In the genomic region with DNA sequence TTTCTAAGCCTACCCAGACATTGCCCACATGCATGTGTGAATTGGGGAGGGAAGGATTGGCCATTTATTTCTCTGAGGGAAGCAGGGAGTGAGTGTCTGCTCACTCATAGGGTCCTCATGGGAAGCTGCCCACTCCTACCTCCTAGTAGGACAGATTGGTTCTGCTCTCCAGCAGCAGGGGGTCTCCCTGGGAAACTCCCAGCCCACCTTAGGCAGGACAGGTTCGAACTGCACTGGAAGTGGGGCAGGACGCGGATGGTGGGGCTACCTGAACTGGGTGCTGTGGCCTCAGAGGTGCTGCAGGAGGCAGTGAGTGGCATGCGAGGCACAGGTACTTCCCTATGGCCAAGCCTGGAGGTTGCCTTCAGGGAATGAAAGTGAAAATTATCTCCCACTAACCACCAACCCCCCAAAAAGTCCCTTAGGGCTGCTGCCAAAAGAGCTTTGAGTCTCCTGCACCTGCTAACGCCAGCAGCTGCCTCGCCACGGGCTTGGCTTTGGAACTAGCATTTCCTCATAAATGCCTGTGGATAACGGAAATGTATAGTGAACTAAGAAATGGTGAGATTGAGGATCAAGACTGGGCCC, we compare ENCODE assay signal across 14 cellular contexts.
DNase-seq lines count a peak whose midpoint lies in the region; ATAC-seq, FAIRE-seq and TF ChIP-seq lines count a peak whose summit lies in the region.
"Had no signal": no experiment of that assay in that cellular context is flagged by ENCODE, and none has a peak within 500 bp of the region (broad histone marks: within the 10 kb centered on the region; RNA-seq: fewer than 3 reads in every experiment).

No MANE protein-coding gene starts in this region.

- peak overlapping the region; percentile 25; the same call in 1 of the 2 replicates for H3K9ac ChIP-seq in GM12878 (ENCODE audit: control insufficient read depth, insufficient read depth, low read length)

- DNase-seq in CD8-positive, alpha-beta memory T cell: no peak
- peak; percentile 45 for DNase-seq in GM12878 (ENCODE audit: low read depth, low spot score)
- DNase-seq in brain microvascular endothelial cell: no peak
- DNase-seq in frontal cortex (ENCODE audit: low spot score in 2 of 2): no peak
- no peak for DNase-seq in D721Med (ENCODE audit: insufficient read length, low spot score)
- no peak for DNase-seq in cerebellum (ENCODE audit: low spot score)
- DNase-seq: GF-D8, hippocampal formation, PC-3 had no signal

- no peaks in the 10 kb centered on the region for H3K9me3 ChIP-seq in CD8-positive, alpha-beta memory T cell (ENCODE audit: low read length)
- no peaks in the 10 kb centered on the region; the same call in 2 of the 3 replicates for H3K9me3 ChIP-seq in GM12878 (replicated peaks; ENCODE audit: control insufficient read depth, insufficient read depth, low read length)
- H3K9me3 ChIP-seq: prostate gland had no signal

- no peak for TF ChIP-seq RAD21 in GM12878 (IDR thresholded peaks at IDR 0.05; ENCODE audit: insufficient read depth, low read depth, low read length)

- 31% methylated on average over 8 of the region's 8 CpGs for WGBS in GM12878 (ENCODE audit: insufficient coverage, insufficient replicate concordance, low lambda C conversion rate, missing lambda C conversion rate)

- no peaks in the 10 kb centered on the region for H3K27me3 ChIP-seq in CD8-positive, alpha-beta memory T cell (ENCODE audit: insufficient read depth, low read length, poor library complexity, severe bottlenecking)
- H3K27me3 ChIP-seq in GM12878 (replicated peaks in 1 of 2; ENCODE audit: control insufficient read depth in 2 of 2, insufficient read depth in 2 of 2, low read length in 1 of 2) (no peaks in the 10 kb centered on the region), brain microvascular endothelial cell (replicated peaks) (peaks cover 23% of the 10 kb centered on the region)

- FAIRE-seq in GM12878 (lab: Jason Lieb, UNC): no peak
- no peak for FAIRE-seq in frontal cortex (lab: Jason Lieb, UNC)
- FAIRE-seq in D721Med (lab: Jason Lieb, UNC): no peak
- FAIRE-seq: K562 had no signal

- SMC1A ChIA-PET in GM12878 (lab: Charles Lee; ENCODE audit: uncharacterized antibody, unreplicated experiment): interaction anchor here (1.0 to 9.0 kb wide), 5 partner anchors 14 to 94 kb away, joined by 3 to 128 read pairs (median 7); no protein-coding TSS in a partner anchor

- BruUV-seq in GM12878 (replicated peaks; lab: Mats Ljungman, UMichigan): no TSS peak

- in situ Hi-C loops in GM12878 (cut with MboI) (loop anchor here (25.0 kb wide), 1 partner anchor 96 kb away; no protein-coding TSS in a partner anchor), brain microvascular endothelial cell (cut with HindIII; ENCODE audit: low pct_ligation_motif_present, low sequenced_read_pairs) (no loop called here)

- H3K4me2 ChIP-seq in GM12878 (ENCODE audit: control insufficient read depth, insufficient read depth): peak overlapping the region; percentile 56

- H3K27me3 Mint-ChIP-seq in CD8-positive, alpha-beta memory T cell: peaks cover 20 to 37% of the 10 kb centered on the region in 2 donors

- POLR2A ChIA-PET in CD8-positive, alpha-beta memory T cell (lab: Charles Lee): no interaction called here
- POLR2A ChIA-PET in GM12878 (lab: Charles Lee): interaction anchor here (1.8 kb wide), 1 partner anchor 95 kb away, joined by 4 read pairs; no protein-coding TSS in a partner anchor

- peak in 1 of 2 experiments; percentile 21; a peak in 1 of 4 replicates for TF ChIP-seq EP300 in GM12878 (IDR thresholded peaks at IDR 0.05; ENCODE audit: borderline replicate concordance in 1 of 2, control insufficient read depth in 1 of 2, low read depth in 2 of 2, low read length in 2 of 2)

- peak overlapping the region in 4 of 7 donors; percentile 17 to 54 (median 30) for H3K4me3 Mint-ChIP-seq in CD8-positive, alpha-beta memory T cell
- H3K4me3 Mint-ChIP-seq: memory B cell had no signal

- TF ChIP-seq CTCF in GM12878 (IDR thresholded peaks at IDR 0.05 in 2 of 3, conservative IDR thresholded peaks at IDR 0.05 in 1 of 3; ENCODE audit: control insufficient read depth in 2 of 3, extremely low read depth in 1 of 3, insufficient read depth in 1 of 3, low read depth in 3 of 3, low read length in 3 of 3): peak; percentile 19 to 30 (median 28); a peak in 3 of 6 replicates
- TF ChIP-seq CTCF in brain microvascular endothelial cell (IDR thresholded peaks at IDR 0.05; ENCODE audit: low read depth, low read length, missing control alignments): no peak
- no peak for TF ChIP-seq CTCF in D721Med (IDR thresholded peaks at IDR 0.05; ENCODE audit: insufficient read depth, missing control alignments)

- CTCF ChIA-PET in CD8-positive, alpha-beta memory T cell (lab: Charles Lee): interaction anchor here (1.5 to 4.5 kb wide), 2 partner anchors 10 to 96 kb away, joined by 3 to 48 read pairs; no protein-coding TSS in a partner anchor
- CTCF ChIA-PET in GM12878 (lab: Yijun Ruan, JAX): interaction anchor here (0.9 to 12.6 kb wide), 5 partner anchors 27 to 97 kb away, joined by 3 to 312 read pairs (median 6); no protein-coding TSS in a partner anchor

- no peaks in the 10 kb centered on the region for H3K36me3 ChIP-seq in CD8-positive, alpha-beta memory T cell (ENCODE audit: insufficient read depth, low read length)
- H3K36me3 ChIP-seq in GM12878 (ENCODE audit: control insufficient read depth in 2 of 2, insufficient read depth in 2 of 2, low read length in 1 of 2) (no peaks in the 10 kb centered on the region), brain microvascular endothelial cell (replicated peaks) (no peaks in the 10 kb centered on the region)
- H3K36me3 ChIP-seq: prostate gland had no signal

- H3K9me3 Mint-ChIP-seq in CD8-positive, alpha-beta memory T cell: peaks cover 0 to 1% (median 0%) of the 10 kb centered on the region in 5 donors

- no peaks in the 10 kb centered on the region for H4K20me1 ChIP-seq in GM12878 (ENCODE audit: control insufficient read depth, insufficient read depth)

- no peak overlapping the region for H3K27ac ChIP-seq in CD8-positive, alpha-beta memory T cell (ENCODE audit: low read depth, low read length)
- H3K27ac ChIP-seq in GM12878 (ENCODE audit: control insufficient read depth, insufficient read depth) (peak overlapping the region; percentile 36; the same call in 1 of the 2 replicates), brain microvascular endothelial cell (no peak overlapping the region)
- H3K27ac ChIP-seq: prostate gland had no signal

- no peak overlapping the region for H3K4me3 ChIP-seq in CD8-positive, alpha-beta memory T cell (ENCODE audit: low read length)
- H3K4me3 ChIP-seq in GM12878 (0 out of 2 replicates have a peak overlapping the region, but pooled peaks have one; percentile 10), brain microvascular endothelial cell (ENCODE audit: low read depth, low read length) (no peak overlapping the region)
- H3K4me3 ChIP-seq: K562, prostate gland had no signal

- H3K79me2 ChIP-seq in GM12878 (ENCODE audit: control insufficient read depth, insufficient read depth, low read length): no peaks in the 10 kb centered on the region; the same call in none of the 2 replicates

- intact Hi-C loops in GM12878 (cut with micrococcal nuclease; ENCODE audit: unreplicated experiment): loop anchor here (1.0 to 10.0 kb wide), 4 partner anchors 30 to 259 kb away; partner anchors contain the start of gene TARBP1

- H3K4me1 Mint-ChIP-seq in CD8-positive, alpha-beta memory T cell: peaks cover 11 to 15% (median 14%) of the 10 kb centered on the region in 3 donors

- RAD21 ChIA-PET in GM12878 (lab: Charles Lee; ENCODE audit: unreplicated experiment): interaction anchor here (0.9 to 4.5 kb wide), 7 partner anchors 29 to 94 kb away, joined by 3 to 84 read pairs (median 5); no protein-coding TSS in a partner anchor

- H3K36me3 Mint-ChIP-seq in CD8-positive, alpha-beta memory T cell: no peaks in the 10 kb centered on the region
- H3K36me3 Mint-ChIP-seq: memory B cell had no signal

- H2AFZ ChIP-seq in GM12878 (ENCODE audit: control insufficient read depth, low read depth, low read length): no peak overlapping the region

- H3K27ac Mint-ChIP-seq in CD8-positive, alpha-beta memory T cell: no peak overlapping the region
- H3K27ac Mint-ChIP-seq: memory B cell had no signal

- H3K4me1 ChIP-seq in CD8-positive, alpha-beta memory T cell (ENCODE audit: insufficient read depth, low read length): no peaks in the 10 kb centered on the region
- peaks cover 34% of the 10 kb centered on the region for H3K4me1 ChIP-seq in GM12878 (ENCODE audit: control insufficient read depth, insufficient read depth, low read length)
- H3K4me1 ChIP-seq: prostate gland had no signal

- peak; percentile 50 for ATAC-seq in GM18870 (IDR thresholded peaks at IDR 0.05; ENCODE audit: unreplicated experiment)
- peak; percentile 37 for ATAC-seq in HG03135 (IDR thresholded peaks at IDR 0.05; ENCODE audit: unreplicated experiment)
- peak; percentile 71 for ATAC-seq in GM12878
- ATAC-seq: K562 had no signal

- TF ChIP-seq POLR2A in GM12878 (IDR thresholded peaks at IDR 0.05; ENCODE audit: low read depth, low read length): no peak

TF ChIP-seq in GM12878, 131 proteins besides CTCF, POLR2A, EP300 and RAD21 (continues in another document):
- no peak for TF ChIP-seq SP1 (IDR thresholded peaks at IDR 0.05; ENCODE audit: low read depth, low read length)
- TF ChIP-seq ZNF622 (IDR thresholded peaks at IDR 0.05): no peak
- peak; percentile 31; the same call in 1 of the 2 replicates for TF ChIP-seq SMC3 (IDR thresholded peaks at IDR 0.05; ENCODE audit: borderline replicate concordance, low read length)
- peak; percentile 62; the same call in 1 of the 2 replicates for TF ChIP-seq TCF3 (IDR thresholded peaks at IDR 0.05; ENCODE audit: borderline replicate concordance, insufficient read depth, low read depth, low read length)
- TF ChIP-seq CHD1 (IDR thresholded peaks at IDR 0.05; ENCODE audit: low read depth, low read length): no peak
- no peak for TF ChIP-seq ZZZ3 (IDR thresholded peaks at IDR 0.05; ENCODE audit: control insufficient read depth, insufficient read length, low read depth)
- TF ChIP-seq MTA2 (IDR thresholded peaks at IDR 0.05; ENCODE audit: low read depth): peak; percentile 40; the same call in 1 of the 2 replicates
- no peak for TF ChIP-seq SPI1 (IDR thresholded peaks at IDR 0.05; ENCODE audit: borderline replicate concordance, insufficient read depth, low read depth, low read length)
- TF ChIP-seq SIN3A (IDR thresholded peaks at IDR 0.05; ENCODE audit: low read depth, low read length): no peak
- TF ChIP-seq ZNF217 (IDR thresholded peaks at IDR 0.05): 0 out of 2 replicates have a peak, but pooled peaks have one; percentile 43
- TF ChIP-seq POU2F2 (IDR thresholded peaks at IDR 0.05; ENCODE audit: borderline replicate concordance, low read depth, low read length): peak; percentile 13; the same call in 1 of the 3 replicates

Comparison
In these comparisons a context has a peak if more than half of its experiments do, and no peak if none do; other contexts are left out.
1. CTCF ChIP-seq: peak in GM12878 (3 of 3); none in brain microvascular endothelial cell (single experiment) and D721Med (single experiment).
2. Peak in every context shown above with its lines, with median percentiles within 50 percentile points of each other: ATAC-seq.